Comparison of ENCODE assay signal across 1 cellular context in the genomic region with DNA sequence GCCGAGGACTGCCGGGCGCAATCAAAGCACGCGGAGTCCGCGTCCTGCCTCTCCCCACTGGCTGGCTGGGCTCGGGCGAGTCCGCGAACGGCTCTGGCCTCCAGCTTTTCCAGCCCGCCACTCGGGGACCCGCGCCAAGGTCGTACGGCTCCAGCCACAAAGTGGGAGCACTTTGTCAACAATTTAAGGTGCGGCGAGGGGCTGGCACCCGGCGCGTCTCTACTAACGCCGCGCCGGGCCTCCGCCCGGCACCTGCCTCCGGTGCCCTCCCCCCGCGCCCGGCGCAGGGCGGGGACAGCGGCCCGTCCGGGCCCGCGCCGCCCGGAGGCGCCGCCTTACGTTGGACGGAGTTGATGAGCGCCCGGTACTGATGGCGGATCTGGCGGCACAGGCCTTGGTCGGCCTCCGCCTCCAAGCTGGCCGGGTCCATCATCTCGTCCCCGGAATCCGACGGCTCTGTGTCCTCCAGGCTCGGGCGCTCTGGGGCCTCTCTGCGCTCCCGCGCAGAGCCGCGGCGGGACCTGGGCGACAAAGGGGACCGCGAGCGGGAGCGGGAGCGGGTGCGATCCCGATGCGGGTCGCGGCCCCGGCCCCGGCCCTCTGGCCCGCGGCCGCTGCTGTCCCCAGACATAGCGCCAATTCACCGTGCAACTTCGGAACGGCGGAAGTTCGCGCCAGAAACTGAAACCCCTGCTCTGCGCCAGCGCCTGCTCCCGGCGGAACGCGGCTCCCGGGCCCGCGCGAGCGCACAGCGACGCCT.
TF ChIP-seq lines count a peak whose summit lies in the region.

Gene NSMCE4A, minus strand, starts transcription at position 683 of the 760 bp plus-strand sequence. Its CDS starts 52 bp downstream, at position 631.

TF ChIP-seq in HepG2, 621 proteins besides CTCF, POLR2A, EP300 and RAD21 (continued from another document):
- TF ChIP-seq USF2 (IDR thresholded peaks at IDR 0.05; ENCODE audit: low read depth, low read length): no peak
- no peak for TF ChIP-seq USF2 (CRISPR knock-in tag; IDR thresholded peaks at IDR 0.05; ENCODE audit: borderline replicate concordance)
- TF ChIP-seq SRSF1 (optimal IDR thresholded peaks at IDR 0.05; ENCODE audit: low read depth, low read length): peak; percentile 61
- 0 out of 2 replicates have a peak, but pooled peaks have one; percentile 61 for TF ChIP-seq ZNF232 (CRISPR knock-in tag; IDR thresholded peaks at IDR 0.05; ENCODE audit: borderline replicate concordance)
- TF ChIP-seq RFXAP (CRISPR knock-in tag; IDR thresholded peaks at IDR 0.05; ENCODE audit: borderline replicate concordance): peak; percentile 78; the same call in 1 of the 2 replicates
- no peak for TF ChIP-seq PRDM4 (CRISPR knock-in tag; IDR thresholded peaks at IDR 0.05; ENCODE audit: borderline replicate concordance)
- 0 out of 2 replicates have a peak, but pooled peaks have one; percentile 41 for TF ChIP-seq SMYD3 (CRISPR knock-in tag; IDR thresholded peaks at IDR 0.05)
- no peak for TF ChIP-seq ZNF432 (CRISPR knock-in tag; IDR thresholded peaks at IDR 0.05; ENCODE audit: borderline replicate concordance)
- TF ChIP-seq ZBTB46 (CRISPR knock-in tag; IDR thresholded peaks at IDR 0.05; ENCODE audit: borderline replicate concordance): no peak
- TF ChIP-seq DNMT1 (CRISPR knock-in tag; IDR thresholded peaks at IDR 0.05): peak; percentile 77; the same call in 1 of the 2 replicates
- 0 out of 2 replicates have a peak, but pooled peaks have one; percentile 44 for TF ChIP-seq NRL (CRISPR knock-in tag; IDR thresholded peaks at IDR 0.05; ENCODE audit: borderline replicate concordance)
- no peak for TF ChIP-seq SMAD9 (CRISPR knock-in tag; IDR thresholded peaks at IDR 0.05)
- TF ChIP-seq ZSCAN29 (CRISPR knock-in tag; conservative IDR thresholded peaks at IDR 0.05): peak; percentile 24; the same call in 1 of the 2 replicates
- TF ChIP-seq ZNF564 (CRISPR knock-in tag; IDR thresholded peaks at IDR 0.05): peak; percentile 46; the same call in 1 of the 2 replicates
- TF ChIP-seq, protein P1, sequence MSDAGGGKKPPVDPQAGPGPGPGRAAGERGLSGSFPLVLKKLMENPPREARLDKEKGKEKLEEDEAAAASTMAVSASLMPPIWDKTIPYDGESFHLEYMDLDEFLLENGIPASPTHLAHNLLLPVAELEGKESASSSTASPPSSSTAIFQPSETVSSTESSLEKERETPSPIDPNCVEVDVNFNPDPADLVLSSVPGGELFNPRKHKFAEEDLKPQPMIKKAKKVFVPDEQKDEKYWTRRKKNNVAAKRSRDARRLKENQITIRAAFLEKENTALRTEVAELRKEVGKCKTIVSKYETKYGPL (CRISPR knock-in tag; IDR thresholded peaks at IDR 0.05): no peak; the same call in 1 of the 2 replicates
- TF ChIP-seq ZNF557 (CRISPR knock-in tag; IDR thresholded peaks at IDR 0.05): no peak; the same call in 1 of the 2 replicates
- TF ChIP-seq ZNF331 (CRISPR knock-in tag; IDR thresholded peaks at IDR 0.05): peak; percentile 80; the same call in 1 of the 2 replicates
